Comparison of ENCODE assay signal across 16 cellular contexts in the genomic region with DNA sequence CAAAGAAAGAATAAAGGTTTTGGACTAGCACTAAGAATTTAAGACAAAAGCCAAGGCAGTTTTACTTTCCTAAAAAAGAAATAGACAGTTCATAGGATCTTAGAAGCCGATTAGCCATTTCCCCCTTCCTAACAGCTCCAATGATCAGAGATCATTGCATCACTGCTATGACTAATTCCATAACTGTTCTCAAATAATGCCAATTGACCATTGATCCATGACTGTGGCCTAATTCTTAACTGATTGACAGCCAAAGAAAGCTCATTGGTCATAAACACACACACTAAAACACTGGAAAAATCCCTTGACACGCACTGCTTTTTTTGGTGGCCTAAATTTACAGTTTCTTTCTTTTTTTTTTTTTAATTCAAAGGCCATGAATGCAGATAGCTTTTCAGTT.
DNase-seq lines count a peak whose midpoint lies in the region; ATAC-seq lines count a peak whose summit lies in the region.
"Had no signal": no experiment of that assay in that cellular context is flagged by ENCODE, and none has a peak within 500 bp of the region (broad histone marks: within the 10 kb centered on the region; RNA-seq: fewer than 3 reads in every experiment).

No MANE protein-coding gene starts in this region.

- no peaks in the 10 kb centered on the region for H3K4me1 Mint-ChIP-seq in central memory CD8-positive, alpha-beta T cell

- no peak overlapping the region for H3K4me3 Mint-ChIP-seq in central memory CD8-positive, alpha-beta T cell

- H3K9me3 Mint-ChIP-seq in central memory CD8-positive, alpha-beta T cell = peaks cover 6% of the 10 kb centered on the region

- peak overlapping the region; percentile 22 for H3K27ac Mint-ChIP-seq in central memory CD8-positive, alpha-beta T cell (ENCODE audit: low read depth)

- H3K27me3 Mint-ChIP-seq in central memory CD8-positive, alpha-beta T cell = no peaks in the 10 kb centered on the region

- ATAC-seq in GM18508 (IDR thresholded peaks at IDR 0.05; ENCODE audit: insufficient read depth, unreplicated experiment) (peak; percentile 77), HG03135 (IDR thresholded peaks at IDR 0.05; ENCODE audit: unreplicated experiment) (peak; percentile 62)
- no peak for ATAC-seq in central memory CD8-positive, alpha-beta T cell (replicated peaks; ENCODE audit: extremely low read depth, poor library complexity, severe bottlenecking)
- ATAC-seq: HCT116, K562 had no signal

- H3K36me3 Mint-ChIP-seq in central memory CD8-positive, alpha-beta T cell (ENCODE audit: insufficient read depth) = no peaks in the 10 kb centered on the region

- in situ Hi-C loops in ACHN (cut with HindIII; ENCODE audit: low pct_ligation_motif_present, low pct_unique_long_range_greater_than_20kb, low sequenced_read_pairs) = no loop called here

- DNase-seq in ACHN (peak; percentile 58), HK-2 (ENCODE audit: unreplicated experiment) (no peak), NCI-H748 (lab: John Stamatoyannopoulos, UW; ENCODE audit: unreplicated experiment) (no peak), midbrain (lab: John Stamatoyannopoulos, UW) (no peak)
- DNase-seq in central memory CD8-positive, alpha-beta T cell (ENCODE audit: low spot score in 2 of 2) = no peak
- DNase-seq in activated CD4-positive, CD25-positive, alpha-beta regulatory T cell treated with anti-CD3 and anti-CD28 coated beads, Interleukin-2, amount 50 U/mL, for 72 hours = no peak
- DNase-seq: activated CD8-positive, alpha-beta memory T cell treated with anti-CD3 and anti-CD28 coated beads for 24 hours; esophagus squamous epithelium; kidney; NCI-H2171; posterior cingulate gyrus; SIG-M5 had no signal
